Comparison of ENCODE assay signal across 13 cellular contexts in genomic region chr2:47708801-47709499, GRCh38.
DNase-seq lines count a peak whose midpoint lies in the region; ATAC-seq, FAIRE-seq and TF ChIP-seq lines count a peak whose summit lies in the region.
"Had no signal": no experiment of that assay in that cellular context is flagged by ENCODE, and none has a peak within 500 bp of the region (broad histone marks: within the 10 kb centered on the region; RNA-seq: fewer than 3 reads in every experiment).

No MANE protein-coding gene starts in this region.

- no peak for TF ChIP-seq POLR2A in GM12892 (IDR thresholded peaks at IDR 0.05; ENCODE audit: low read depth, low read length)

- peak; percentile 72 for FAIRE-seq in GM12892 (lab: Jason Lieb, UNC)

- ATAC-seq in GM19397 (IDR thresholded peaks at IDR 0.05; ENCODE audit: unreplicated experiment) (peak; percentile 77), HG02798 (IDR thresholded peaks at IDR 0.05; ENCODE audit: poor library complexity, unreplicated experiment) (peak; percentile 77), HG03520 (IDR thresholded peaks at IDR 0.05; ENCODE audit: unreplicated experiment) (peak; percentile 74)
- ATAC-seq: activated CD8-positive, alpha-beta T cell treated with anti-CD3 and anti-CD28 coated beads for 36 hours; Panc1 had no signal

- DNase-seq in GM12892 (ENCODE audit: insufficient read length) = no peak
- DNase-seq in H4 (ENCODE audit: low spot score) = no peak
- DNase-seq in NCI-H2196 (lab: John Stamatoyannopoulos, UW; ENCODE audit: unreplicated experiment) = no peak
- no peak for DNase-seq in glomerular visceral epithelial cell (ENCODE audit: extremely low spot score)
- DNase-seq in SIG-M5 (lab: John Stamatoyannopoulos, UW) = no peak
- DNase-seq: activated CD8-positive, alpha-beta T cell treated with anti-CD3 and anti-CD28 coated beads for 36 hours; DMS79; NCI-H2171 treated with DMSO at 0.1 percent for 48 hours; stimulated activated CD8-positive, alpha-beta memory T cell treated with anti-CD3 and anti-CD28 coated beads, Interleukin-4, amount 100 ng/mL, for 48 hours had no signal
